ENCODE assay signal across 18 cellular contexts in genomic region chr12:104737113-104737512, GRCh38.
DNase-seq lines count a peak whose midpoint lies in the region; ATAC-seq, FAIRE-seq and TF ChIP-seq lines count a peak whose summit lies in the region.
"Had no signal": no experiment of that assay in that cellular context is flagged by ENCODE, and none has a peak within 500 bp of the region (broad histone marks: within the 10 kb centered on the region; RNA-seq: fewer than 3 reads in every experiment).

No MANE protein-coding gene starts in this region.

- peak overlapping the region in 9 of 11 experiments; percentile 31 to 76 (median 66); a peak in 17 of 22 replicates for H3K27ac ChIP-seq in BLaER1 treated with 17β-estradiol and CSF1 and Interleukin-3, amounts not matched to agents 10 nM and 100 nM
- H3K27ac ChIP-seq in caudate nucleus (ENCODE audit: low read depth, low read length), result peak overlapping the region; percentile 3

- TF ChIP-seq CTCF in nephron (IDR thresholded peaks at IDR 0.05; ENCODE audit: unreplicated experiment in 3 of 3), result no peak

- H3K4me1 ChIP-seq in BLaER1 treated with 17β-estradiol and CSF1 and Interleukin-3, amounts not matched to agents 10 nM and 100 nM, result peaks cover 77 to 99% (median 94%) of the 10 kb centered on the region in 10 experiments

- DNase-seq in GM12891 (ENCODE audit: insufficient read length, low spot score), result no peak
- no peak for DNase-seq in caudate nucleus (lab: John Stamatoyannopoulos, UW)
- DNase-seq in GOT3 (lab: John Stamatoyannopoulos, UW), result no peak
- no peak for DNase-seq in GM19238 (ENCODE audit: insufficient read length, low spot score)
- no peak for DNase-seq in SW 1271 (lab: John Stamatoyannopoulos, UW)
- DNase-seq: activated CD4-positive, CD25-positive, alpha-beta regulatory T cell; activated CD8-positive, alpha-beta memory T cell treated with anti-CD3 and anti-CD28 coated beads, Interleukin-2, amount 50 U/mL, for 48 hours; erythroblast; KBM-7; left colon; right cardiac atrium had no signal

- H3K4me1 Mint-ChIP-seq in nephron, result peaks cover 72% of the 10 kb centered on the region

- peak; percentile 23 for FAIRE-seq in GM12891 (lab: Jason Lieb, UNC)
- FAIRE-seq: D721Med, frontal cortex had no signal

- H3K9ac ChIP-seq in BLaER1 treated with 17β-estradiol and CSF1 and Interleukin-3, amounts not matched to agents 10 nM and 100 nM, result peak overlapping the region in 9 of 11 experiments; percentile 30 to 63 (median 52); a peak in 13 of 22 replicates

- H3K27me3 Mint-ChIP-seq in nephron (ENCODE audit: low read depth), result peaks cover 14% of the 10 kb centered on the region
- H3K27me3 Mint-ChIP-seq: activated naive CD4-positive, alpha-beta T cell treated with anti-CD3 and anti-CD28 coated beads, Interleukin-2, amount 50 U/mL, for 24 hours had no signal

- H3K27ac Mint-ChIP-seq in nephron, result peak overlapping the region; percentile 25 to 85 (median 81)
- H3K27ac Mint-ChIP-seq: activated naive CD4-positive, alpha-beta T cell treated with anti-CD3 and anti-CD28 coated beads, Interleukin-2, amount 50 U/mL, for 24 hours had no signal

- no peaks in the 10 kb centered on the region for H3K36me3 Mint-ChIP-seq in nephron (ENCODE audit: low read depth)

- ATAC-seq in GM21717 (IDR thresholded peaks at IDR 0.05; ENCODE audit: unreplicated experiment), result no peak
- ATAC-seq: left colon, right cardiac atrium, Right ventricle myocardium inferior had no signal

- no peaks in the 10 kb centered on the region for H3K9me3 ChIP-seq in BLaER1 treated with 17β-estradiol and CSF1 and Interleukin-3, amounts not matched to agents 10 nM and 100 nM (replicated peaks in 1 of 11)

- H3K4me3 Mint-ChIP-seq in nephron, result no peak overlapping the region
- H3K4me3 Mint-ChIP-seq: activated naive CD4-positive, alpha-beta T cell treated with anti-CD3 and anti-CD28 coated beads, Interleukin-2, amount 50 U/mL, for 24 hours had no signal

- peaks cover 4 to 100% (median 75%) of the 10 kb centered on the region in 11 experiments; a peak in 20 of 22 replicates for H4K20me1 ChIP-seq in BLaER1 treated with 17β-estradiol and CSF1 and Interleukin-3, amounts not matched to agents 10 nM and 100 nM

- H3K27me3 ChIP-seq in BLaER1 treated with 17β-estradiol and CSF1 and Interleukin-3, amounts not matched to agents 10 nM and 100 nM, result no peaks in the 10 kb centered on the region

- H3K9me3 Mint-ChIP-seq in nephron, result no peaks in the 10 kb centered on the region
- H3K9me3 Mint-ChIP-seq: activated naive CD4-positive, alpha-beta T cell treated with anti-CD3 and anti-CD28 coated beads, Interleukin-2, amount 50 U/mL, for 24 hours had no signal

- peak overlapping the region in 3 of 10 experiments; percentile 1 to 15 (median 2); a peak in 2 of 20 replicates for H3K4me3 ChIP-seq in BLaER1 treated with 17β-estradiol and CSF1 and Interleukin-3, amounts not matched to agents 10 nM and 100 nM

- H3K36me3 ChIP-seq in BLaER1 treated with 17β-estradiol and CSF1 and Interleukin-3, amounts not matched to agents 10 nM and 100 nM, result peaks cover 0 to 11% (median 0%) of the 10 kb centered on the region in 11 experiments; a peak in 4 of 22 replicates

- H3K4me2 ChIP-seq in BLaER1 treated with 17β-estradiol and CSF1 and Interleukin-3, amounts not matched to agents 10 nM and 100 nM, result peak overlapping the region; percentile 82 to 96 (median 88)

- TF ChIP-seq POLR2A in GM12891 (IDR thresholded peaks at IDR 0.05; ENCODE audit: low read depth, low read length), result no peak

TF ChIP-seq in GM12891, 5 proteins besides CTCF, POLR2A, EP300 and RAD21:
- no peak for TF ChIP-seq SPI1 (IDR thresholded peaks at IDR 0.05; ENCODE audit: low read depth, low read length)
- TF ChIP-seq TAF1 (IDR thresholded peaks at IDR 0.05; ENCODE audit: low read depth, low read length), result no peak
- TF ChIP-seq PAX5 (IDR thresholded peaks at IDR 0.05; ENCODE audit: insufficient read depth, low read length, severe bottlenecking), result no peak
- TF ChIP-seq POLR2AphosphoS5 (IDR thresholded peaks at IDR 0.05; ENCODE audit: low read depth, low read length), result no peak
- TF ChIP-seq POU2F2 (IDR thresholded peaks at IDR 0.05; ENCODE audit: low read depth, low read length), result no peak
